Comparison of ENCODE assay signal across 10 cellular contexts in genomic region chr11:123434262-123434661, GRCh38. TPM values are rescaled to one million over a fixed set of nuclear protein-coding genes. Genes with fewer than 3 reads are reported as not detected.
A peak's percentile ranks its signal among the peaks of the same experiment; 100 is the strongest.
DNase-seq lines count a peak whose midpoint lies in the region; ATAC-seq and TF ChIP-seq lines count a peak whose summit lies in the region.
"Had no signal": no experiment of that assay in that cellular context is flagged by ENCODE, and none has a peak within 500 bp of the region (broad histone marks: within the 10 kb centered on the region; RNA-seq: fewer than 3 reads in every experiment).

No MANE protein-coding gene starts in this region.

- H3K36me3 Mint-ChIP-seq in activated T-helper 2 cell treated with anti-CD3 and anti-CD28 coated beads, Interferon-gamma antibody, Interleukin-2, Interleukin-4, amounts not matched to agents 10 μg/mL and 5 μg/mL and 100 μg/mL, durations not matched to agents 14 hours and 24 hours and 36 hours (ENCODE audit: low read depth), result peaks cover 81% of the 10 kb centered on the region
- no peaks in the 10 kb centered on the region for H3K36me3 Mint-ChIP-seq in effector memory CD8-positive, alpha-beta T cell (ENCODE audit: insufficient read depth)

- peak overlapping the region; percentile 10 for H3K4me3 Mint-ChIP-seq in activated T-helper 2 cell treated with anti-CD3 and anti-CD28 coated beads, Interferon-gamma antibody, Interleukin-2, Interleukin-4, amounts not matched to agents 10 μg/mL and 5 μg/mL and 100 μg/mL, durations not matched to agents 14 hours and 24 hours and 36 hours (ENCODE audit: low read depth)
- no peak overlapping the region for H3K4me3 Mint-ChIP-seq in effector memory CD8-positive, alpha-beta T cell

- no peaks in the 10 kb centered on the region for H3K9me3 ChIP-seq in neutrophil
- H3K9me3 ChIP-seq in heart left ventricle, result no peaks in the 10 kb centered on the region

- H3K27me3 ChIP-seq in neutrophil (no peaks in the 10 kb centered on the region), heart left ventricle (peaks cover 0 to 8% (median 3%) of the 10 kb centered on the region in 9 donors)

- H3K27ac ChIP-seq in neutrophil (peak overlapping the region; percentile 82), heart left ventricle (no peak overlapping the region)

- TF ChIP-seq POLR2A in heart left ventricle (IDR thresholded peaks at IDR 0.05), result no peak

- 81 to 85% (median 83%) methylated on average over 7 of the region's 7 CpGs for WGBS in heart left ventricle, 4 donors

- H3K27ac Mint-ChIP-seq in activated T-helper 2 cell treated with anti-CD3 and anti-CD28 coated beads, Interferon-gamma antibody, Interleukin-2, Interleukin-4, amounts not matched to agents 10 μg/mL and 5 μg/mL and 100 μg/mL, durations not matched to agents 14 hours and 24 hours and 36 hours, result peak overlapping the region; percentile 64
- no peak overlapping the region for H3K27ac Mint-ChIP-seq in effector memory CD8-positive, alpha-beta T cell

- H3K4me1 ChIP-seq in neutrophil (ENCODE audit: control insufficient read depth in 1 of 2, insufficient read depth in 1 of 2, low read depth in 1 of 2, low read length in 1 of 2) (peaks cover 58 to 69% of the 10 kb centered on the region in 2 experiments), heart left ventricle (peaks cover 0 to 34% (median 9%) of the 10 kb centered on the region in 12 donors)

- H3K9me3 Mint-ChIP-seq in activated T-helper 2 cell treated with anti-CD3 and anti-CD28 coated beads, Interferon-gamma antibody, Interleukin-2, Interleukin-4, amounts not matched to agents 10 μg/mL and 5 μg/mL and 100 μg/mL, durations not matched to agents 14 hours and 24 hours and 36 hours, result peaks cover 4% of the 10 kb centered on the region
- no peaks in the 10 kb centered on the region for H3K9me3 Mint-ChIP-seq in effector memory CD8-positive, alpha-beta T cell

- H3K36me3 ChIP-seq in neutrophil (no peaks in the 10 kb centered on the region), heart left ventricle (no peaks in the 10 kb centered on the region)

- intact Hi-C loops in activated T-helper 2 cell treated with anti-CD3 and anti-CD28 coated beads, Interferon-gamma antibody, Interleukin-2, Interleukin-4, amounts not matched to agents 10 μg/mL and 5 μg/mL and 100 μg/mL, durations not matched to agents 14 hours and 24 hours and 36 hours (cut with micrococcal nuclease), result loop anchor here (1.0 to 10.0 kb wide), 2 partner anchors 133 to 689 kb away; no protein-coding TSS in a partner anchor
- intact Hi-C loops in heart left ventricle (cut with DNase I), result loop anchor here in 1 of 10 donors (5.0 kb wide), 1 partner anchor 38 kb away; no protein-coding TSS in a partner anchor

- ATAC-seq in HG02642 (IDR thresholded peaks at IDR 0.05; ENCODE audit: poor library complexity, unreplicated experiment) (no peak), heart left ventricle (no peak)
- no peak for ATAC-seq in effector memory CD8-positive, alpha-beta T cell (replicated peaks)
- ATAC-seq: left ventricle myocardium superior had no signal

- H3K27me3 Mint-ChIP-seq in activated T-helper 2 cell treated with anti-CD3 and anti-CD28 coated beads, Interferon-gamma antibody, Interleukin-2, Interleukin-4, amounts not matched to agents 10 μg/mL and 5 μg/mL and 100 μg/mL, durations not matched to agents 14 hours and 24 hours and 36 hours (ENCODE audit: low read depth), result no peaks in the 10 kb centered on the region
- H3K27me3 Mint-ChIP-seq in effector memory CD8-positive, alpha-beta T cell, result no peaks in the 10 kb centered on the region

- no peak overlapping the region for H3K4me3 ChIP-seq in Jurkat, Clone E6-1 (ENCODE audit: low read length)
- no peak overlapping the region for H3K4me3 ChIP-seq in neutrophil (ENCODE audit: low read depth in 1 of 2, low read length in 1 of 2)
- no peak overlapping the region for H3K4me3 ChIP-seq in heart left ventricle

- DNase-seq in activated CD4-positive, alpha-beta T cell treated with anti-CD3 and anti-CD28 coated beads for 48 hours, result peak; percentile 57
- no peak for DNase-seq in activated CD4-positive, alpha-beta T cell treated with anti-CD3 and anti-CD28 coated beads, Interleukin-2, amount 50 U/mL, for 1 hour
- DNase-seq in Jurkat, Clone E6-1 (ENCODE audit: low read depth, low spot score), result peak; percentile 55
- DNase-seq in activated T-helper 2 cell treated with anti-CD3 and anti-CD28 coated beads, Interferon-gamma antibody, Interleukin-2, Interleukin-4, amounts not matched to agents 10 μg/mL and 5 μg/mL and 100 μg/mL, durations not matched to agents 14 hours and 24 hours and 36 hours (ENCODE audit: low spot score), result no peak
- DNase-seq in effector memory CD8-positive, alpha-beta T cell, result no peak
- DNase-seq in heart left ventricle, result no peak
- DNase-seq: DMS79, left ventricle myocardium superior had no signal

- peaks cover 68% of the 10 kb centered on the region for H3K4me1 Mint-ChIP-seq in activated T-helper 2 cell treated with anti-CD3 and anti-CD28 coated beads, Interferon-gamma antibody, Interleukin-2, Interleukin-4, amounts not matched to agents 10 μg/mL and 5 μg/mL and 100 μg/mL, durations not matched to agents 14 hours and 24 hours and 36 hours (ENCODE audit: low read depth)
- peaks cover 19 to 30% of the 10 kb centered on the region in 2 donors for H3K4me1 Mint-ChIP-seq in effector memory CD8-positive, alpha-beta T cell (ENCODE audit: low read depth in 2 of 2)

- TF ChIP-seq CTCF in neutrophil (IDR thresholded peaks at IDR 0.05), result no peak
- TF ChIP-seq CTCF in heart left ventricle (IDR thresholded peaks at IDR 0.05), result peak in 2 of 12 donors; percentile 6 to 9

RNA-seq across cellular contexts. Expression of gene GRAMD1B, which starts 4.2 kb away (rescaled TPM):
- 6.5 TPM for polyA plus RNA-seq in Jurkat, Clone E6-1 (2012; ENCODE audit: insufficient read depth, insufficient read length)
- 159 and 166 TPM in 2 replicates for total RNA-seq in activated T-helper 2 cell treated with anti-CD3 and anti-CD28 coated beads, Interferon-gamma antibody, Interleukin-2, Interleukin-4, amounts not matched to agents 10 μg/mL and 5 μg/mL and 100 μg/mL, durations not matched to agents 14 hours and 24 hours and 36 hours
- 10 to 100 TPM; 12.7 to 42.5 (median 23.0) TPM for total RNA-seq in heart left ventricle
- polyA plus RNA-seq in heart left ventricle, result 10 to 100 TPM in 1 of 2 donors, 1 to 10 TPM in 1; 8.6 to 38.1 TPM

Comparison
In these comparisons a context has a peak if more than half of its experiments do, and no peak if none do; other contexts are left out.
1. DNase-seq: peak in activated CD4-positive, alpha-beta T cell treated with anti-CD3 and anti-CD28 coated beads for 48 hours (single experiment) and Jurkat, Clone E6-1 (single experiment); none in activated CD4-positive, alpha-beta T cell treated with anti-CD3 and anti-CD28 coated beads, Interleukin-2, amount 50 U/mL, for 1 hour (single experiment), activated T-helper 2 cell treated with anti-CD3 and anti-CD28 coated beads, Interferon-gamma antibody, Interleukin-2, Interleukin-4, amounts not matched to agents 10 μg/mL and 5 μg/mL and 100 μg/mL, durations not matched to agents 14 hours and 24 hours and 36 hours (single experiment), effector memory CD8-positive, alpha-beta T cell (0 of 3) and heart left ventricle (0 of 5).